Comparison of ENCODE assay signal across 1 cellular context in the genomic region with DNA sequence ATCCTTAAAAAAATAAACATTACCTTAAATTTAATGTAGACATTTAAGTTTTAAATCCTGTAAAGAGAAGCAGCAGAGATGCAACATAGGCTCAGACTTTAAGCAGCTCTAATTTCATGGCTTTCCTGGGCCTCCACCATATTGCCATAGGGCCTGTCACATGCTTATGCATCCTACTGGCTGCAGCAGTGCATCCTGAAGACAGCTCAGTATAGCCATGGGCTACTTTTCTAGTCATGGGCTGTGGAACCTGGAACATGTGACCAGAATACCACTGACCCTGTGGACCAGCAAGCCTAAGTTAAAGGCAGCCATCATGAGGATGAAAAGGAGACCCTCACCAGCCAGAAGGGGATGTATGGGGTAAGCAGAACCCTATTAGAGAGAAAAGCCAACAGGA.
TF ChIP-seq lines count a peak whose summit lies in the region.

No MANE protein-coding gene starts in this region.

TF ChIP-seq in WTC11, 78 proteins besides CTCF, POLR2A, EP300 and RAD21 (continued from another document):
- 0 out of 2 replicates have a peak, but pooled peaks have one; percentile 7 for TF ChIP-seq USF2 (CRISPR knock-in tag; IDR thresholded peaks at IDR 0.05)
